1 cellular context compared by ENCODE assay signal in the genomic region with DNA sequence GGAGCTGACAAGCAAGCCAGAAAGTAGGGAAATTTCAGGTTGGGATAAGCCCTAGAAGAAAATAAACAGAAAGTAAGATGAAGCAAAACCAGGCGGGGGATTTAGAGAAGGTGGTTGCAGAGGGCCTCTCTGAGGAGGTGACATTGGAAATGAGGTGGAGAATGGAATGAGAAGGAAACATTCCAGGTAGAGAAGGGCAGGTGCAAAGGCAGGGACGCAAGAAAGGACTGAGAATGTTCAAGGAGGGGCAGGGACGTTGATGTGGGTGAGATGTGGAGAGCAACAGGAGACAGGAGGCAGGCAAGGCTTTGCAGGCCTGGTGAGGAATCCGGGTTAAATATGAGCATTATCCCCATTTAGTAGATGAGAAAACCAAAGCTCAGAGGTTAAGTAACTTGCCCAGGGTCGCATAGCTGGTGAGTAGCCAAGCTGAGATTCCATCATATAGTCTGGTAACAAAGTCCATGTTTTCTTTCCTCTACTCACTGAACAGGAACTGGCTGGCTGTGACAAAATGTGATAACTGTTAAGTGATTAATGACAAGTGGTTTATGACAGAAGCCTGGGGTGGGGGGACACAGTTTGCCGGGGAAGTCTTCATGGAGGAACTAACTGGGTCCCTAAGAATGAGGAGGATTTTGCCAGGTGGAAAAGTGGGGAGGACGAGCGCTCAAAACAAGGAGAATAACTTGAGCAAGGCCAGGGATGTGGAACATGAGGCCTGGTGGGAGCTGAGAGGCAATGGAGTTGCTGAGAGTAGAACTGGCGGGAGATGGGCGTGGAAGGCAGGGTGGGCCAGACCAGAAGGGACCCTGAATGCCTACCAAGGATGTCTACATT.
TF ChIP-seq lines count a peak whose summit lies in the region.

No MANE protein-coding gene starts in this region.

TF ChIP-seq in HepG2, 621 proteins besides CTCF, POLR2A, EP300 and RAD21 (continued from another document and continues in another):
- peak; percentile 76; the same call in 1 of the 2 replicates for TF ChIP-seq CEBPB (IDR thresholded peaks at IDR 0.05; ENCODE audit: borderline replicate concordance, low read depth, low read length)
- no peak for TF ChIP-seq ZNF577 (CRISPR knock-in tag; IDR thresholded peaks at IDR 0.05; ENCODE audit: borderline replicate concordance, low read depth)
- TF ChIP-seq ZNF644 (CRISPR knock-in tag; IDR thresholded peaks at IDR 0.05; ENCODE audit: low read depth): peak; percentile 78; the same call in 1 of the 2 replicates
- TF ChIP-seq ZNF660 (CRISPR knock-in tag; IDR thresholded peaks at IDR 0.05; ENCODE audit: borderline replicate concordance, low read depth): no peak
- 0 out of 2 replicates have a peak, but pooled peaks have one; percentile 48 for TF ChIP-seq ZNF543 (CRISPR knock-in tag; IDR thresholded peaks at IDR 0.05)
- peak; percentile 43; the same call in 1 of the 2 replicates for TF ChIP-seq SMARCC2 (IDR thresholded peaks at IDR 0.05)
- no peak for TF ChIP-seq HIVEP1 (CRISPR knock-in tag; IDR thresholded peaks at IDR 0.05)
- no peak for TF ChIP-seq SYNCRIP (IDR thresholded peaks at IDR 0.05; ENCODE audit: insufficient read depth, low read depth, low read length)
- no peak for TF ChIP-seq NONO (IDR thresholded peaks at IDR 0.05)
- TF ChIP-seq NONO (CRISPR knock-in tag; conservative IDR thresholded peaks at IDR 0.05): peak; percentile 84
- TF ChIP-seq, protein P1, sequence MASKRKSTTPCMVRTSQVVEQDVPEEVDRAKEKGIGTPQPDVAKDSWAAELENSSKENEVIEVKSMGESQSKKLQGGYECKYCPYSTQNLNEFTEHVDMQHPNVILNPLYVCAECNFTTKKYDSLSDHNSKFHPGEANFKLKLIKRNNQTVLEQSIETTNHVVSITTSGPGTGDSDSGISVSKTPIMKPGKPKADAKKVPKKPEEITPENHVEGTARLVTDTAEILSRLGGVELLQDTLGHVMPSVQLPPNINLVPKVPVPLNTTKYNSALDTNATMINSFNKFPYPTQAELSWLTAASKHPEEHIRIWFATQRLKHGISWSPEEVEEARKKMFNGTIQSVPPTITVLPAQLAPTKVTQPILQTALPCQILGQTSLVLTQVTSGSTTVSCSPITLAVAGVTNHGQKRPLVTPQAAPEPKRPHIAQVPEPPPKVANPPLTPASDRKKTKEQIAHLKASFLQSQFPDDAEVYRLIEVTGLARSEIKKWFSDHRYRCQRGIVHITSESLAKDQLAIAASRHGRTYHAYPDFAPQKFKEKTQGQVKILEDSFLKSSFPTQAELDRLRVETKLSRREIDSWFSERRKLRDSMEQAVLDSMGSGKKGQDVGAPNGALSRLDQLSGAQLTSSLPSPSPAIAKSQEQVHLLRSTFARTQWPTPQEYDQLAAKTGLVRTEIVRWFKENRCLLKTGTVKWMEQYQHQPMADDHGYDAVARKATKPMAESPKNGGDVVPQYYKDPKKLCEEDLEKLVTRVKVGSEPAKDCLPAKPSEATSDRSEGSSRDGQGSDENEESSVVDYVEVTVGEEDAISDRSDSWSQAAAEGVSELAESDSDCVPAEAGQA (IDR thresholded peaks at IDR 0.05; ENCODE audit: low read depth): peak; percentile 75; the same call in 1 of the 2 replicates
- TF ChIP-seq, protein P1 (CRISPR knock-in tag; IDR thresholded peaks at IDR 0.05; ENCODE audit: borderline replicate concordance): no peak
- peak; percentile 63; the same call in 1 of the 2 replicates for TF ChIP-seq SAFB2 (CRISPR knock-in tag; IDR thresholded peaks at IDR 0.05; ENCODE audit: borderline replicate concordance, low read depth)
- peak; percentile 77; the same call in 1 of the 2 replicates for TF ChIP-seq ZKSCAN1 (IDR thresholded peaks at IDR 0.05; ENCODE audit: low read length)
- TF ChIP-seq NFYC (CRISPR knock-in tag; IDR thresholded peaks at IDR 0.05): no peak; the same call in 1 of the 2 replicates
- TF ChIP-seq ZBTB20 (CRISPR knock-in tag; IDR thresholded peaks at IDR 0.05; ENCODE audit: borderline replicate concordance, low read depth): peak; percentile 93; the same call in 1 of the 2 replicates
- TF ChIP-seq, protein P2, sequence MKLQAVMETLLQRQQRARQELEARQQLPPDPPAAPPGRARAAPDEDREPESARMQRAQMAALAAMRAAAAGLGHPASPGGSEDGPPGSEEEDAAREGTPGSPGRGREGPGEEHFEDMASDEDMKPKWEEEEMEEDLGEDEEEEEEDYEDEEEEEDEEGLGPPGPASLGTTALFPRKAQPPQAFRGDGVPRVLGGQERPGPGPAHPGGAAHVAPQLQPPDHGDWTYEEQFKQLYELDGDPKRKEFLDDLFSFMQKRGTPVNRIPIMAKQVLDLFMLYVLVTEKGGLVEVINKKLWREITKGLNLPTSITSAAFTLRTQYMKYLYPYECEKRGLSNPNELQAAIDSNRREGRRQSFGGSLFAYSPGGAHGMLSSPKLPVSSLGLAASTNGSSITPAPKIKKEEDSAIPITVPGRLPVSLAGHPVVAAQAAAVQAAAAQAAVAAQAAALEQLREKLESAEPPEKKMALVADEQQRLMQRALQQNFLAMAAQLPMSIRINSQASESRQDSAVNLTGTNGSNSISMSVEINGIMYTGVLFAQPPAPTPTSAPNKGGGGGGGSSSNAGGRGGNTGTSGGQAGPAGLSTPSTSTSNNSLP (IDR thresholded peaks at IDR 0.05; ENCODE audit: low read depth, low read length): peak; percentile 86
- peak; percentile 46; the same call in 1 of the 2 replicates for TF ChIP-seq ZKSCAN8 (CRISPR knock-in tag; IDR thresholded peaks at IDR 0.05; ENCODE audit: borderline replicate concordance)
- peak; percentile 99 for TF ChIP-seq GFI1 (CRISPR knock-in tag; IDR thresholded peaks at IDR 0.05; ENCODE audit: borderline replicate concordance)
- peak; percentile 78 for TF ChIP-seq BCL6 (CRISPR knock-in tag; IDR thresholded peaks at IDR 0.05)
- TF ChIP-seq ZNF678 (CRISPR knock-in tag; IDR thresholded peaks at IDR 0.05): 0 out of 2 replicates have a peak, but pooled peaks have one; percentile 19
- TF ChIP-seq, protein P3, sequence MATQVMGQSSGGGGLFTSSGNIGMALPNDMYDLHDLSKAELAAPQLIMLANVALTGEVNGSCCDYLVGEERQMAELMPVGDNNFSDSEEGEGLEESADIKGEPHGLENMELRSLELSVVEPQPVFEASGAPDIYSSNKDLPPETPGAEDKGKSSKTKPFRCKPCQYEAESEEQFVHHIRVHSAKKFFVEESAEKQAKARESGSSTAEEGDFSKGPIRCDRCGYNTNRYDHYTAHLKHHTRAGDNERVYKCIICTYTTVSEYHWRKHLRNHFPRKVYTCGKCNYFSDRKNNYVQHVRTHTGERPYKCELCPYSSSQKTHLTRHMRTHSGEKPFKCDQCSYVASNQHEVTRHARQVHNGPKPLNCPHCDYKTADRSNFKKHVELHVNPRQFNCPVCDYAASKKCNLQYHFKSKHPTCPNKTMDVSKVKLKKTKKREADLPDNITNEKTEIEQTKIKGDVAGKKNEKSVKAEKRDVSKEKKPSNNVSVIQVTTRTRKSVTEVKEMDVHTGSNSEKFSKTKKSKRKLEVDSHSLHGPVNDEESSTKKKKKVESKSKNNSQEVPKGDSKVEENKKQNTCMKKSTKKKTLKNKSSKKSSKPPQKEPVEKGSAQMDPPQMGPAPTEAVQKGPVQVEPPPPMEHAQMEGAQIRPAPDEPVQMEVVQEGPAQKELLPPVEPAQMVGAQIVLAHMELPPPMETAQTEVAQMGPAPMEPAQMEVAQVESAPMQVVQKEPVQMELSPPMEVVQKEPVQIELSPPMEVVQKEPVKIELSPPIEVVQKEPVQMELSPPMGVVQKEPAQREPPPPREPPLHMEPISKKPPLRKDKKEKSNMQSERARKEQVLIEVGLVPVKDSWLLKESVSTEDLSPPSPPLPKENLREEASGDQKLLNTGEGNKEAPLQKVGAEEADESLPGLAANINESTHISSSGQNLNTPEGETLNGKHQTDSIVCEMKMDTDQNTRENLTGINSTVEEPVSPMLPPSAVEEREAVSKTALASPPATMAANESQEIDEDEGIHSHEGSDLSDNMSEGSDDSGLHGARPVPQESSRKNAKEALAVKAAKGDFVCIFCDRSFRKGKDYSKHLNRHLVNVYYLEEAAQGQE (IDR thresholded peaks at IDR 0.05; ENCODE audit: borderline replicate concordance in 1 of 2, low read depth in 1 of 2, low read length in 2 of 2): peak in 1 of 2 experiments; percentile 66; a peak in 1 of 4 replicates
- TF ChIP-seq ZBTB7A (CRISPR knock-in tag; IDR thresholded peaks at IDR 0.05): peak; percentile 78; the same call in 1 of the 2 replicates
- TF ChIP-seq MTA1 (CRISPR knock-in tag; IDR thresholded peaks at IDR 0.05; ENCODE audit: borderline replicate concordance): no peak; the same call in none of the 2 replicates
- no peak for TF ChIP-seq ZNF841 (CRISPR knock-in tag; IDR thresholded peaks at IDR 0.05; ENCODE audit: borderline replicate concordance)
- TF ChIP-seq, protein P4, sequence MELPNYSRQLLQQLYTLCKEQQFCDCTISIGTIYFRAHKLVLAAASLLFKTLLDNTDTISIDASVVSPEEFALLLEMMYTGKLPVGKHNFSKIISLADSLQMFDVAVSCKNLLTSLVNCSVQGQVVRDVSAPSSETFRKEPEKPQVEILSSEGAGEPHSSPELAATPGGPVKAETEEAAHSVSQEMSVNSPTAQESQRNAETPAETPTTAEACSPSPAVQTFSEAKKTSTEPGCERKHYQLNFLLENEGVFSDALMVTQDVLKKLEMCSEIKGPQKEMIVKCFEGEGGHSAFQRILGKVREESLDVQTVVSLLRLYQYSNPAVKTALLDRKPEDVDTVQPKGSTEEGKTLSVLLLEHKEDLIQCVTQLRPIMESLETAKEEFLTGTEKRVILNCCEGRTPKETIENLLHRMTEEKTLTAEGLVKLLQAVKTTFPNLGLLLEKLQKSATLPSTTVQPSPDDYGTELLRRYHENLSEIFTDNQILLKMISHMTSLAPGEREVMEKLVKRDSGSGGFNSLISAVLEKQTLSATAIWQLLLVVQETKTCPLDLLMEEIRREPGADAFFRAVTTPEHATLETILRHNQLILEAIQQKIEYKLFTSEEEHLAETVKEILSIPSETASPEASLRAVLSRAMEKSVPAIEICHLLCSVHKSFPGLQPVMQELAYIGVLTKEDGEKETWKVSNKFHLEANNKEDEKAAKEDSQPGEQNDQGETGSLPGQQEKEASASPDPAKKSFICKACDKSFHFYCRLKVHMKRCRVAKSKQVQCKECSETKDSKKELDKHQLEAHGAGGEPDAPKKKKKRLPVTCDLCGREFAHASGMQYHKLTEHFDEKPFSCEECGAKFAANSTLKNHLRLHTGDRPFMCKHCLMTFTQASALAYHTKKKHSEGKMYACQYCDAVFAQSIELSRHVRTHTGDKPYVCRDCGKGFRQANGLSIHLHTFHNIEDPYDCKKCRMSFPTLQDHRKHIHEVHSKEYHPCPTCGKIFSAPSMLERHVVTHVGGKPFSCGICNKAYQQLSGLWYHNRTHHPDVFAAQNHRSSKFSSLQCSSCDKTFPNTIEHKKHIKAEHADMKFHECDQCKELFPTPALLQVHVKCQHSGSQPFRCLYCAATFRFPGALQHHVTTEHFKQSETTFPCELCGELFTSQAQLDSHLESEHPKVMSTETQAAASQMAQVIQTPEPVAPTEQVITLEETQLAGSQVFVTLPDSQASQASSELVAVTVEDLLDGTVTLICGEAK (IDR thresholded peaks at IDR 0.05): no peak; the same call in 1 of the 2 replicates
- TF ChIP-seq, protein P4 (CRISPR knock-in tag; IDR thresholded peaks at IDR 0.05): peak; percentile 66; the same call in 1 of the 2 replicates
- peak; percentile 95 for TF ChIP-seq NR2F6 (IDR thresholded peaks at IDR 0.05)
- peak; percentile 98 for TF ChIP-seq NR2F6 (CRISPR knock-in tag; IDR thresholded peaks at IDR 0.05)
- peak; percentile 96 for TF ChIP-seq MIXL1 (CRISPR knock-in tag; IDR thresholded peaks at IDR 0.05)
- no peak for TF ChIP-seq CAMTA2 (CRISPR knock-in tag; IDR thresholded peaks at IDR 0.05; ENCODE audit: borderline replicate concordance)
- peak; percentile 94 for TF ChIP-seq ZNF614 (CRISPR knock-in tag; IDR thresholded peaks at IDR 0.05; ENCODE audit: borderline replicate concordance)
- no peak for TF ChIP-seq ZNF296 (CRISPR knock-in tag; conservative IDR thresholded peaks at IDR 0.05)
- peak; percentile 86 for TF ChIP-seq ZSCAN9 (CRISPR knock-in tag; IDR thresholded peaks at IDR 0.05; ENCODE audit: borderline replicate concordance)
- 0 out of 2 replicates have a peak, but pooled peaks have one; percentile 28 for TF ChIP-seq ATF1 (CRISPR knock-in tag; IDR thresholded peaks at IDR 0.05)
